4 cellular contexts compared by ENCODE assay signal in the genomic region with DNA sequence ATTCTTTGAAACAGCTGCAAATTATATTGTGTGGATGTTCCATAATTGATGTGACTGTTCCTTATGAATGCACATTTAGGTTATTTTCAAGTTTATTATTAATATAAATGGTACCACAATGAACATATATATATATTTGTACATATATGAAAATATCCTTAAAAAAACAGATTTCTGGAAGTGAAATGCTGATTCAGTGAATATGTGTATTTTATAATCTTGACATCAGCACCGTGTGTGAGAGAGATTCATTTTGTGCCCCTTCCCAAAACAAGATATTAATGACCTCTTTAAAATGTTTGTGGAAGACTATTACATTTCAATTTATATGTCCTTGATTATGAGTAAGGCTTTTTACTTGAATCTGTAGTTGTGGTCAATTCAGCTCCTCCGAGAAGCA.
A peak's percentile ranks its signal among the peaks of the same experiment; 100 is the strongest.
TF ChIP-seq lines count a peak whose summit lies in the region.

No MANE protein-coding gene starts in this region.

TF ChIP-seq in HepG2, 621 proteins besides CTCF, POLR2A, EP300 and RAD21:
- TF ChIP-seq ZSCAN5A (CRISPR knock-in tag; IDR thresholded peaks at IDR 0.05; ENCODE audit: borderline replicate concordance) (no peak), MAFF (IDR thresholded peaks at IDR 0.05; ENCODE audit: low read depth, low read length) (peak; percentile 76), MAFK (conservative IDR thresholded peaks at IDR 0.05 in 1 of 2, IDR thresholded peaks at IDR 0.05 in 1 of 2; ENCODE audit: low read length in 2 of 2) (peak; percentile 78 to 84)

TF ChIP-seq in A549, 52 proteins besides CTCF, POLR2A, EP300 and RAD21:
- TF ChIP-seq MAFK (IDR thresholded peaks at IDR 0.05; ENCODE audit: partially characterized antibody): peak; percentile 4
- TF ChIP-seq NR3C1 (IDR thresholded peaks at IDR 0.05): no peak
TF ChIP-seq in A549: peak in this region for 1.

TF ChIP-seq in IMR-90, 13 proteins besides CTCF, POLR2A, EP300 and RAD21:
- no peak for TF ChIP-seq SMC3 (IDR thresholded peaks at IDR 0.05; ENCODE audit: low read depth, low read length)
- no peak for TF ChIP-seq RCOR1 (IDR thresholded peaks at IDR 0.05; ENCODE audit: insufficient replicate concordance, low read length)
- TF ChIP-seq CEBPB (IDR thresholded peaks at IDR 0.05; ENCODE audit: low read depth, low read length): no peak
- peak; percentile 10; the same call in 1 of the 2 replicates for TF ChIP-seq MAFK (IDR thresholded peaks at IDR 0.05; ENCODE audit: low read depth, low read length)
- TF ChIP-seq, protein P1, sequence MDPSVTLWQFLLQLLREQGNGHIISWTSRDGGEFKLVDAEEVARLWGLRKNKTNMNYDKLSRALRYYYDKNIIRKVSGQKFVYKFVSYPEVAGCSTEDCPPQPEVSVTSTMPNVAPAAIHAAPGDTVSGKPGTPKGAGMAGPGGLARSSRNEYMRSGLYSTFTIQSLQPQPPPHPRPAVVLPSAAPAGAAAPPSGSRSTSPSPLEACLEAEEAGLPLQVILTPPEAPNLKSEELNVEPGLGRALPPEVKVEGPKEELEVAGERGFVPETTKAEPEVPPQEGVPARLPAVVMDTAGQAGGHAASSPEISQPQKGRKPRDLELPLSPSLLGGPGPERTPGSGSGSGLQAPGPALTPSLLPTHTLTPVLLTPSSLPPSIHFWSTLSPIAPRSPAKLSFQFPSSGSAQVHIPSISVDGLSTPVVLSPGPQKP (IDR thresholded peaks at IDR 0.05; ENCODE audit: borderline replicate concordance, low read depth, low read length): no peak
TF ChIP-seq in IMR-90: peak in this region for 1.

TF ChIP-seq in K562, 482 proteins besides CTCF, POLR2A, EP300 and RAD21:
- TF ChIP-seq NFYB (IDR thresholded peaks at IDR 0.05; ENCODE audit: extremely low read depth, insufficient read length) (no peak), MAFF (IDR thresholded peaks at IDR 0.05; ENCODE audit: low read length) (peak; percentile 29; the same call in 1 of the 2 replicates), MTA1 (IDR thresholded peaks at IDR 0.05; ENCODE audit: borderline replicate concordance) (no peak), CSDE1 (IDR thresholded peaks at IDR 0.05) (no peak), ZNF124 (CRISPR knock-in tag; IDR thresholded peaks at IDR 0.05) (no peak), ZNF316 (IDR thresholded peaks at IDR 0.05) (peak; percentile 26; the same call in 1 of the 2 replicates), ZFP36 (IDR thresholded peaks at IDR 0.05; ENCODE audit: low read depth, low read length, partially characterized antibody) (no peak), HMG20A (CRISPR knock-in tag; conservative IDR thresholded peaks at IDR 0.05) (no peak)
- TF ChIP-seq, protein P2, sequence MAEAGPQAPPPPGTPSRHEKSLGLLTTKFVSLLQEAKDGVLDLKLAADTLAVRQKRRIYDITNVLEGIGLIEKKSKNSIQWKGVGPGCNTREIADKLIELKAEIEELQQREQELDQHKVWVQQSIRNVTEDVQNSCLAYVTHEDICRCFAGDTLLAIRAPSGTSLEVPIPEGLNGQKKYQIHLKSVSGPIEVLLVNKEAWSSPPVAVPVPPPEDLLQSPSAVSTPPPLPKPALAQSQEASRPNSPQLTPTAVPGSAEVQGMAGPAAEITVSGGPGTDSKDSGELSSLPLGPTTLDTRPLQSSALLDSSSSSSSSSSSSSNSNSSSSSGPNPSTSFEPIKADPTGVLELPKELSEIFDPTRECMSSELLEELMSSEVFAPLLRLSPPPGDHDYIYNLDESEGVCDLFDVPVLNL (CRISPR knock-in tag; IDR thresholded peaks at IDR 0.05; ENCODE audit: low read depth): no peak
- TF ChIP-seq, protein P3, sequence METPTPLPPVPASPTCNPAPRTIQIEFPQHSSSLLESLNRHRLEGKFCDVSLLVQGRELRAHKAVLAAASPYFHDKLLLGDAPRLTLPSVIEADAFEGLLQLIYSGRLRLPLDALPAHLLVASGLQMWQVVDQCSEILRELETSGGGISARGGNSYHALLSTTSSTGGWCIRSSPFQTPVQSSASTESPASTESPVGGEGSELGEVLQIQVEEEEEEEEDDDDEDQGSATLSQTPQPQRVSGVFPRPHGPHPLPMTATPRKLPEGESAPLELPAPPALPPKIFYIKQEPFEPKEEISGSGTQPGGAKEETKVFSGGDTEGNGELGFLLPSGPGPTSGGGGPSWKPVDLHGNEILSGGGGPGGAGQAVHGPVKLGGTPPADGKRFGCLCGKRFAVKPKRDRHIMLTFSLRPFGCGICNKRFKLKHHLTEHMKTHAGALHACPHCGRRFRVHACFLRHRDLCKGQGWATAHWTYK (CRISPR knock-in tag; IDR thresholded peaks at IDR 0.05): no peak
